23 cellular contexts compared by ENCODE assay signal in genomic region chr14:37602605-37603453, GRCh38. TPM values are rescaled to one million over a fixed set of nuclear protein-coding genes. Genes with fewer than 3 reads are reported as not detected.
"Had no signal": no experiment of that assay in that cellular context is flagged by ENCODE, and none has a peak within 500 bp of the region (broad histone marks: within the 10 kb centered on the region; RNA-seq: fewer than 3 reads in every experiment).

No MANE protein-coding gene starts in this region.

- H3K4me3 ChIP-seq: heart right ventricle, left lung, mucosa of descending colon, suprapubic skin had no signal

- H3K27ac Mint-ChIP-seq: activated T-helper 17 cell treated with anti-CD3 and anti-CD28 coated beads, Interleukin-2, amount 50 U/mL, for 72 hours; effector memory CD8-positive, alpha-beta T cell; naive thymus-derived CD8-positive, alpha-beta T cell; stimulated activated naive CD8-positive, alpha-beta T cell treated with anti-CD3 and anti-CD28 coated beads, Interleukin-15, Interleukin-2, amounts not matched to agents 100 ng/mL and 50 ng/mL, for 24 hours; T-helper 17 cell; type B pancreatic cell had no signal

- H3K9me3 ChIP-seq: heart right ventricle, left lung, mucosa of descending colon, suprapubic skin had no signal

- H3K36me3 ChIP-seq: heart right ventricle, left lung, suprapubic skin had no signal

- FAIRE-seq: frontal cortex, TTC549 had no signal

- DNase-seq: activated CD4-positive, alpha-beta T cell treated with anti-CD3 and anti-CD28 coated beads, Interleukin-2, amount 50 U/mL, for 4 hours; activated naive CD4-positive, alpha-beta T cell treated with Interleukin-2 at 50 U/mL for 16 hours; aorta; cerebellar nuclear complex; dermis blood vessel endothelial cell; effector memory CD8-positive, alpha-beta T cell; heart right ventricle; left lung; mucosa of descending colon; naive thymus-derived CD8-positive, alpha-beta T cell; stimulated activated CD4-positive, alpha-beta T cell treated with anti-CD3 and anti-CD28 coated beads, Interleukin-4, amount 100 ng/mL, for 4 hours; stimulated activated CD8-positive, alpha-beta memory T cell treated with anti-CD3 and anti-CD28 coated beads, Interleukin-4, amount 100 ng/mL, for 48 hours; T-helper 17 cell had no signal

- H3K27ac ChIP-seq: epithelial cell of prostate, heart right ventricle, left lung, suprapubic skin had no signal

- H3K4me1 Mint-ChIP-seq: activated T-helper 17 cell treated with anti-CD3 and anti-CD28 coated beads, Interleukin-2, amount 50 U/mL, for 72 hours; T-helper 17 cell had no signal

- ATAC-seq: activated CD4-positive, CD25-positive, alpha-beta regulatory T cell treated with anti-CD3 and anti-CD28 coated beads, Interleukin-2, amount 50 U/mL, for 24 hours; activated T-helper 17 cell treated with anti-CD3 and anti-CD28 coated beads, Interleukin-2, amount 50 U/mL, for 72 hours; effector memory CD8-positive, alpha-beta T cell; heart right ventricle; left lung; mucosa of descending colon; naive thymus-derived CD8-positive, alpha-beta T cell; SK-N-SH treated with all-trans-retinoic acid at 6 μM for 48 hours; T-helper 17 cell had no signal

- H3K4me3 Mint-ChIP-seq: activated T-helper 17 cell treated with anti-CD3 and anti-CD28 coated beads, Interleukin-2, amount 50 U/mL, for 72 hours; effector memory CD8-positive, alpha-beta T cell; naive thymus-derived CD8-positive, alpha-beta T cell; stimulated activated naive CD8-positive, alpha-beta T cell treated with anti-CD3 and anti-CD28 coated beads, Interleukin-15, Interleukin-2, amounts not matched to agents 100 ng/mL and 50 ng/mL, for 24 hours; T-helper 17 cell; type B pancreatic cell had no signal

- H3K9me3 Mint-ChIP-seq: type B pancreatic cell had no signal

RNA-seq across cellular contexts. Expression of gene TTC6, which starts 7.4 kb away (rescaled TPM):
- total RNA-seq: activated T-helper 17 cell treated with anti-CD3 and anti-CD28 coated beads, Interleukin-2, amount 50 U/mL, for 72 hours; aorta; dermis blood vessel endothelial cell; heart right ventricle; naive thymus-derived CD8-positive, alpha-beta T cell; T-helper 17 cell had no signal
- polyA plus RNA-seq: aorta; heart right ventricle; naive thymus-derived CD8-positive, alpha-beta T cell had no signal

RNA-seq across cellular contexts. Expression of gene FOXA1, which starts 7.8 kb away (rescaled TPM):
- total RNA-seq: aorta; dermis blood vessel endothelial cell; frontal cortex; heart right ventricle; naive thymus-derived CD8-positive, alpha-beta T cell; skeletal muscle tissue; T-helper 17 cell had no signal
- polyA plus RNA-seq: heart right ventricle; naive thymus-derived CD8-positive, alpha-beta T cell had no signal
